20 cellular contexts compared by ENCODE assay signal in genomic region chr9:90665072-90665471, GRCh38. TPM values are rescaled to one million over a fixed set of nuclear protein-coding genes. Genes with fewer than 3 reads are reported as not detected.
A peak's percentile ranks its signal among the peaks of the same experiment; 100 is the strongest.
DNase-seq lines count a peak whose midpoint lies in the region; ATAC-seq and TF ChIP-seq lines count a peak whose summit lies in the region.
"Had no signal": no experiment of that assay in that cellular context is flagged by ENCODE, and none has a peak within 500 bp of the region (broad histone marks: within the 10 kb centered on the region; RNA-seq: fewer than 3 reads in every experiment).

No MANE protein-coding gene starts in this region.

- H3K79me2 ChIP-seq in OCI-LY7 (ENCODE audit: insufficient read depth, low read depth, low read length), result no peaks in the 10 kb centered on the region

- no peaks in the 10 kb centered on the region for H3K36me3 Mint-ChIP-seq in CD14-positive monocyte
- H3K36me3 Mint-ChIP-seq: CD4-positive, CD25-positive, alpha-beta regulatory T cell had no signal

- BruUV-seq in OCI-LY7 (replicated peaks; lab: Mats Ljungman, UMichigan), result no TSS peak

- peaks cover 2 to 13% (median 11%) of the 10 kb centered on the region in 3 donors for H3K27me3 Mint-ChIP-seq in CD14-positive monocyte (ENCODE audit: low read depth in 3 of 3)

- H3K36me3 ChIP-seq in OCI-LY7 (ENCODE audit: insufficient read depth, low read length), result no peaks in the 10 kb centered on the region
- H3K36me3 ChIP-seq: SJSA1 had no signal

- no peaks in the 10 kb centered on the region for H3K4me1 ChIP-seq in OCI-LY7 (ENCODE audit: insufficient read depth, low read length, poor library complexity, severe bottlenecking)
- H3K4me1 ChIP-seq: A549, SJSA1 had no signal

- ATAC-seq in Right ventricle myocardium inferior, result no peak
- ATAC-seq: A549 had no signal

- H3K4me2 ChIP-seq in OCI-LY7 (ENCODE audit: low read length), result no peak overlapping the region
- H3K4me2 ChIP-seq: A549 had no signal

- CTCF ChIA-PET in OCI-LY7 (lab: Charles Lee; ENCODE audit: unreplicated experiment), result no interaction called here

- intact Hi-C loops in OCI-LY7 (cut with micrococcal nuclease; ENCODE audit: unreplicated experiment) (no loop called here), CD14-positive monocyte (cut with micrococcal nuclease) (no loop called here), cardiac septum (cut with DNase I) (no loop called here), Right ventricle myocardium inferior (cut with DNase I) (no loop called here)

- H3K27ac Mint-ChIP-seq in CD14-positive monocyte, result peak overlapping the region in 1 of 7 donors; percentile 72
- H3K27ac Mint-ChIP-seq: CD4-positive, CD25-positive, alpha-beta regulatory T cell had no signal

- no peak overlapping the region for H3K4me3 ChIP-seq in GM12875 (ENCODE audit: low read depth, low read length)
- H3K4me3 ChIP-seq in OCI-LY7 (ENCODE audit: low read depth, low read length, poor library complexity, severe bottlenecking), result no peak overlapping the region
- H3K4me3 ChIP-seq: A549, SJSA1 had no signal

- TF ChIP-seq CTCF in C4-2B (conservative IDR thresholded peaks at IDR 0.05), result 0 out of 2 replicates have a peak, but pooled peaks have one; percentile 3
- TF ChIP-seq CTCF in GM12875 (IDR thresholded peaks at IDR 0.05; ENCODE audit: borderline replicate concordance, insufficient read depth, low read depth, low read length), result peak; percentile 14; the same call in 1 of the 2 replicates
- TF ChIP-seq CTCF in OCI-LY7 (conservative IDR thresholded peaks at IDR 0.05; ENCODE audit: low read length), result peak; percentile 25; the same call in 1 of the 2 replicates
- TF ChIP-seq CTCF in CD14-positive monocyte (IDR thresholded peaks at IDR 0.05), result no peak

- H3K9me3 ChIP-seq in OCI-LY7 (ENCODE audit: low read length), result no peaks in the 10 kb centered on the region
- H3K9me3 ChIP-seq: SJSA1 had no signal

- no peak overlapping the region for H3K4me3 Mint-ChIP-seq in CD14-positive monocyte
- H3K4me3 Mint-ChIP-seq: CD4-positive, CD25-positive, alpha-beta regulatory T cell had no signal

- H3K9me3 Mint-ChIP-seq in CD14-positive monocyte, result peaks cover 7 to 28% (median 19%) of the 10 kb centered on the region in 7 donors

- H3K9me2 ChIP-seq in OCI-LY7 (ENCODE audit: insufficient read depth, low read length), result no peaks in the 10 kb centered on the region; the same call in 1 of the 2 replicates

- DNase-seq in OCI-LY7 (ENCODE audit: low spot score) (no peak), iPS-NIHi11 (ENCODE audit: low spot score) (peak; percentile 64), CD14-positive monocyte (ENCODE audit: low spot score) (no peak), cardiac septum (ENCODE audit: low spot score) (no peak), Right ventricle myocardium inferior (ENCODE audit: missing footprints) (no peak)
- DNase-seq: CD4-positive, CD25-positive, alpha-beta regulatory T cell; DND-41; GF-D8; NCI-H1048; NCI-H1694; NCI-H2171; NCI-H446 treated with DMSO at 0.1 percent for 48 hours; OCI-M1; RPMI8226; SW 1271 had no signal

- H3K27ac ChIP-seq in C4-2B, result no peak overlapping the region
- no peak overlapping the region for H3K27ac ChIP-seq in OCI-LY7 (ENCODE audit: low read depth, low read length, poor library complexity, severe bottlenecking)
- H3K27ac ChIP-seq: A549, SJSA1 had no signal

- H3K4me1 Mint-ChIP-seq in CD14-positive monocyte, result no peaks in the 10 kb centered on the region
- H3K4me1 Mint-ChIP-seq: CD4-positive, CD25-positive, alpha-beta regulatory T cell had no signal

- H4K20me1 ChIP-seq in OCI-LY7 (ENCODE audit: insufficient read depth, low read length), result no peaks in the 10 kb centered on the region

- POLR2A ChIA-PET in OCI-LY7 (lab: Charles Lee), result no interaction called here

- H2AFZ ChIP-seq in OCI-LY7 (ENCODE audit: low read length), result no peak overlapping the region

RNA-seq across cellular contexts. Expression of gene DIRAS2, which starts 22.4 kb away (rescaled TPM):
- not detected in 2 replicates for total RNA-seq in OCI-LY7 (2014; rRNA removed; shearing (Covaris generic))
- total RNA-seq in OCI-LY7 (2022), result not detected in 2 replicates
- not detected for polyA plus RNA-seq in CD14-positive monocyte
- total RNA-seq in cardiac septum, result 0.16 TPM
- total RNA-seq in Right ventricle myocardium inferior, result not detected
- total RNA-seq: CD4-positive, CD25-positive, alpha-beta regulatory T cell; HT1080; SJSA1 had no signal
- polyA plus RNA-seq: CD4-positive, CD25-positive, alpha-beta regulatory T cell had no signal
